ENCODE assay signal across 7 cellular contexts in genomic region chr12:124720019-124720686, GRCh38.
DNase-seq lines count a peak whose midpoint lies in the region; ATAC-seq and TF ChIP-seq lines count a peak whose summit lies in the region.

No MANE protein-coding gene starts in this region.

- peak; percentile 40 for DNase-seq in Karpas-422
- peak; percentile 44 for DNase-seq in SW480 (ENCODE audit: low spot score)
- peak; percentile 52 for DNase-seq in hepatocyte (ENCODE audit: low spot score)
- no peak for DNase-seq in type B pancreatic cell (ENCODE audit: extremely low spot score, unreplicated experiment)
- no peak for DNase-seq in left lobe of liver (ENCODE audit: low spot score)
- DNase-seq in ovary = no peak
- DNase-seq in activated T-helper 2 cell treated with anti-CD3 and anti-CD28 coated beads, Interferon-gamma antibody, Interleukin-2, Interleukin-4, amounts not matched to agents 10 μg/mL and 5 μg/mL and 100 μg/mL, durations not matched to agents 14 hours and 24 hours and 36 hours (ENCODE audit: low spot score) = no peak

- no peaks in the 10 kb centered on the region for H3K4me1 ChIP-seq in Karpas-422 (ENCODE audit: low read length)
- peaks cover 15% of the 10 kb centered on the region for H3K4me1 ChIP-seq in hepatocyte (ENCODE audit: insufficient read depth)
- H3K4me1 ChIP-seq in ovary (ENCODE audit: insufficient read depth) = peaks cover 6% of the 10 kb centered on the region

- H3K27ac ChIP-seq in Karpas-422 (ENCODE audit: low read length) = no peak overlapping the region
- H3K27ac ChIP-seq in hepatocyte = peak overlapping the region; percentile 74
- H3K27ac ChIP-seq in ovary = peak overlapping the region in 1 of 2 donors; percentile 26

- H3K79me2 ChIP-seq in Karpas-422 (ENCODE audit: low read length) (no peaks in the 10 kb centered on the region), hepatocyte (no peaks in the 10 kb centered on the region)

- H3K4me2 ChIP-seq in Karpas-422 (ENCODE audit: low read depth, low read length, poor library complexity, severe bottlenecking) (no peak overlapping the region), hepatocyte (peak overlapping the region; percentile 9)

- no peaks in the 10 kb centered on the region for H3K36me3 ChIP-seq in Karpas-422 (ENCODE audit: insufficient read depth, low read length)
- H3K36me3 ChIP-seq in hepatocyte (replicated peaks; ENCODE audit: insufficient read depth, low read depth) = no peaks in the 10 kb centered on the region
- no peaks in the 10 kb centered on the region for H3K36me3 ChIP-seq in ovary

- H3K4me3 ChIP-seq in Karpas-422 (ENCODE audit: low read length) = no peak overlapping the region
- H3K4me3 ChIP-seq in hepatocyte = no peak overlapping the region
- no peak overlapping the region for H3K4me3 ChIP-seq in ovary

- peak overlapping the region; percentile 41 for H3K4me3 Mint-ChIP-seq in type B pancreatic cell
- H3K4me3 Mint-ChIP-seq in activated T-helper 2 cell treated with anti-CD3 and anti-CD28 coated beads, Interferon-gamma antibody, Interleukin-2, Interleukin-4, amounts not matched to agents 10 μg/mL and 5 μg/mL and 100 μg/mL, durations not matched to agents 14 hours and 24 hours and 36 hours (ENCODE audit: low read depth) = no peak overlapping the region

- no peaks in the 10 kb centered on the region for H3K27me3 Mint-ChIP-seq in type B pancreatic cell
- peaks cover 16% of the 10 kb centered on the region for H3K27me3 Mint-ChIP-seq in activated T-helper 2 cell treated with anti-CD3 and anti-CD28 coated beads, Interferon-gamma antibody, Interleukin-2, Interleukin-4, amounts not matched to agents 10 μg/mL and 5 μg/mL and 100 μg/mL, durations not matched to agents 14 hours and 24 hours and 36 hours (ENCODE audit: low read depth)

- H4K20me1 ChIP-seq in Karpas-422 (ENCODE audit: insufficient read depth, low read depth, low read length) (no peaks in the 10 kb centered on the region), hepatocyte (ENCODE audit: insufficient read depth, poor library complexity, severe bottlenecking) (no peaks in the 10 kb centered on the region)

- H2AFZ ChIP-seq in Karpas-422 (ENCODE audit: low read length) (no peak overlapping the region), hepatocyte (no peak overlapping the region)

- H3K36me3 Mint-ChIP-seq in type B pancreatic cell = no peaks in the 10 kb centered on the region
- no peaks in the 10 kb centered on the region for H3K36me3 Mint-ChIP-seq in activated T-helper 2 cell treated with anti-CD3 and anti-CD28 coated beads, Interferon-gamma antibody, Interleukin-2, Interleukin-4, amounts not matched to agents 10 μg/mL and 5 μg/mL and 100 μg/mL, durations not matched to agents 14 hours and 24 hours and 36 hours (ENCODE audit: low read depth)

- H3K9me2 ChIP-seq in Karpas-422 (replicated peaks; ENCODE audit: insufficient read depth, low read length) (no peaks in the 10 kb centered on the region), hepatocyte (replicated peaks; ENCODE audit: insufficient read depth) (no peaks in the 10 kb centered on the region)

- no peaks in the 10 kb centered on the region; the same call in 1 of the 2 replicates for H3K27me3 ChIP-seq in Karpas-422 (ENCODE audit: low read length)
- H3K27me3 ChIP-seq in hepatocyte = no peaks in the 10 kb centered on the region
- H3K27me3 ChIP-seq in ovary = no peaks in the 10 kb centered on the region

- WGBS in hepatocyte (ENCODE audit: low lambda C conversion rate, missing lambda C conversion rate) = 66% methylated on average over 13 of the region's 13 CpGs
- WGBS in ovary, 3 donors = 45 to 47% (median 46%) methylated on average over 13 of the region's 13 CpGs

- intact Hi-C loops in ovary (cut with DNase I) = no loop called here
- intact Hi-C loops in activated T-helper 2 cell treated with anti-CD3 and anti-CD28 coated beads, Interferon-gamma antibody, Interleukin-2, Interleukin-4, amounts not matched to agents 10 μg/mL and 5 μg/mL and 100 μg/mL, durations not matched to agents 14 hours and 24 hours and 36 hours (cut with micrococcal nuclease) = no loop called here

- TF ChIP-seq CTCF in hepatocyte (IDR thresholded peaks at IDR 0.05; ENCODE audit: poor library complexity) (peak; percentile 34), type B pancreatic cell (conservative IDR thresholded peaks at IDR 0.05) (peak; percentile 47), ovary (IDR thresholded peaks at IDR 0.05) (no peak)

- no peak for TF ChIP-seq EP300 in ovary (IDR thresholded peaks at IDR 0.05)

- TF ChIP-seq POLR2A in ovary (IDR thresholded peaks at IDR 0.05) = no peak

- no peak overlapping the region for H3K9ac ChIP-seq in Karpas-422 (ENCODE audit: low read length)

- H3K9me3 Mint-ChIP-seq in type B pancreatic cell = no peaks in the 10 kb centered on the region
- H3K9me3 Mint-ChIP-seq in activated T-helper 2 cell treated with anti-CD3 and anti-CD28 coated beads, Interferon-gamma antibody, Interleukin-2, Interleukin-4, amounts not matched to agents 10 μg/mL and 5 μg/mL and 100 μg/mL, durations not matched to agents 14 hours and 24 hours and 36 hours = no peaks in the 10 kb centered on the region

- ATAC-seq in left lobe of liver = no peak

- peaks cover 41% of the 10 kb centered on the region for H3K4me1 Mint-ChIP-seq in type B pancreatic cell (ENCODE audit: unreplicated experiment)
- no peaks in the 10 kb centered on the region for H3K4me1 Mint-ChIP-seq in activated T-helper 2 cell treated with anti-CD3 and anti-CD28 coated beads, Interferon-gamma antibody, Interleukin-2, Interleukin-4, amounts not matched to agents 10 μg/mL and 5 μg/mL and 100 μg/mL, durations not matched to agents 14 hours and 24 hours and 36 hours (ENCODE audit: low read depth)

- peak overlapping the region; percentile 74 for H3K27ac Mint-ChIP-seq in type B pancreatic cell
- H3K27ac Mint-ChIP-seq in activated T-helper 2 cell treated with anti-CD3 and anti-CD28 coated beads, Interferon-gamma antibody, Interleukin-2, Interleukin-4, amounts not matched to agents 10 μg/mL and 5 μg/mL and 100 μg/mL, durations not matched to agents 14 hours and 24 hours and 36 hours = no peak overlapping the region

- H3K9me3 ChIP-seq in Karpas-422 (ENCODE audit: low read length) (no peaks in the 10 kb centered on the region), hepatocyte (ENCODE audit: low read depth) (no peaks in the 10 kb centered on the region), ovary (no peaks in the 10 kb centered on the region)

Comparison
In these comparisons a context has a peak if more than half of its experiments do, and no peak if none do; other contexts are left out.
1. DNase-seq: peak in Karpas-422 (single experiment), SW480 (single experiment) and hepatocyte (single experiment); none in type B pancreatic cell (single experiment), left lobe of liver (single experiment), ovary (0 of 5) and activated T-helper 2 cell treated with anti-CD3 and anti-CD28 coated beads, Interferon-gamma antibody, Interleukin-2, Interleukin-4, amounts not matched to agents 10 μg/mL and 5 μg/mL and 100 μg/mL, durations not matched to agents 14 hours and 24 hours and 36 hours (single experiment).
2. CTCF ChIP-seq: peak in hepatocyte (single experiment) and type B pancreatic cell (single experiment); none in ovary (0 of 3).